Comparison of ENCODE assay signal across 20 cellular contexts in genomic region chr10:126558881-126559280, GRCh38.
"Had no signal": no experiment of that assay in that cellular context is flagged by ENCODE, and none has a peak within 500 bp of the region (broad histone marks: within the 10 kb centered on the region; RNA-seq: fewer than 3 reads in every experiment).

No MANE protein-coding gene starts in this region.

- H3K36me3 ChIP-seq: esophagus muscularis mucosa, gastrocnemius medialis, heart right ventricle, ovary, suprapubic skin, tibial nerve, upper lobe of right lung, vagina had no signal

- H3K4me3 ChIP-seq: esophagus muscularis mucosa, gastrocnemius medialis, heart right ventricle, mucosa of descending colon, ovary, smooth muscle cell, suprapubic skin, tibial nerve, upper lobe of right lung, vagina had no signal

- DNase-seq: cortex of kidney; effector memory CD4-positive, alpha-beta T cell; gastrocnemius medialis; heart right ventricle; hypothalamus; kidney glomerular epithelial cell; mammary epithelial cell; mucosa of descending colon; natural killer cell; nucleus accumbens; ovary; right cardiac atrium; stimulated activated CD4-positive, alpha-beta T cell treated with anti-CD3 and anti-CD28 coated beads, Interleukin-2, amount 100 ng/mL, for 48 hours; stimulated activated naive CD4-positive, alpha-beta T cell treated with Interleukin-2 at 50 U/mL for 16 hours; upper lobe of right lung had no signal

- H3K9me3 ChIP-seq: esophagus muscularis mucosa, gastrocnemius medialis, heart right ventricle, mucosa of descending colon, ovary, suprapubic skin, tibial nerve, upper lobe of right lung, vagina had no signal

- H3K4me1 ChIP-seq: upper lobe of right lung, vagina had no signal

- H3K27me3 ChIP-seq: esophagus muscularis mucosa, gastrocnemius medialis, ovary, suprapubic skin, tibial nerve, upper lobe of right lung, vagina had no signal

- H3K4me2 ChIP-seq: smooth muscle cell had no signal

- H3K27ac ChIP-seq: esophagus muscularis mucosa, gastrocnemius medialis, heart right ventricle, ovary, suprapubic skin, tibial nerve, upper lobe of right lung, vagina had no signal
